In genomic region chr2:228878138-228878537, GRCh38 we compare ENCODE assay signal across 28 cellular contexts.
"Had no signal": no experiment of that assay in that cellular context is flagged by ENCODE, and none has a peak within 500 bp of the region (broad histone marks: within the 10 kb centered on the region; RNA-seq: fewer than 3 reads in every experiment).

No MANE protein-coding gene starts in this region.

- H3K9me3 ChIP-seq: colonic mucosa, esophagus muscularis mucosa, esophagus squamous epithelium, gastrocnemius medialis, gastroesophageal sphincter had no signal

- H3K4me3 ChIP-seq: colonic mucosa, coronary artery, dorsolateral prefrontal cortex, esophagus muscularis mucosa, esophagus squamous epithelium, gastrocnemius medialis, gastroesophageal sphincter, heart left ventricle, heart right ventricle had no signal

- H3K36me3 ChIP-seq: colonic mucosa, esophagus muscularis mucosa, esophagus squamous epithelium, gastrocnemius medialis, gastroesophageal sphincter, heart left ventricle, heart right ventricle had no signal

- H3K4me1 ChIP-seq: colonic mucosa, esophagus muscularis mucosa, esophagus squamous epithelium, foreskin keratinocyte, gastrocnemius medialis, gastroesophageal sphincter had no signal

- H3K27me3 ChIP-seq: colonic mucosa, esophagus muscularis mucosa, esophagus squamous epithelium, foreskin keratinocyte, gastrocnemius medialis, gastroesophageal sphincter, heart left ventricle, heart right ventricle had no signal

- DNase-seq: colonic mucosa; cortex of kidney; dermis blood vessel endothelial cell; dorsolateral prefrontal cortex; effector CD4-positive, alpha-beta T cell; effector CD8-positive, alpha-beta T cell; effector memory CD4-positive, alpha-beta T cell; effector memory CD8-positive, alpha-beta T cell; endodermal cell; erythroblast; esophagus squamous epithelium; foreskin fibroblast; foreskin keratinocyte; foreskin melanocyte; gastrocnemius medialis; glutamatergic neuron; head of caudate nucleus; heart left ventricle; heart right ventricle had no signal

- FAIRE-seq: colon, endometrium, endothelial cell of umbilical vein, frontal cortex had no signal

- ATAC-seq: effector memory CD8-positive, alpha-beta T cell; esophagus mucosa; foreskin keratinocyte; gastrocnemius medialis; gastroesophageal sphincter; heart left ventricle; heart right ventricle had no signal

- H3K27ac ChIP-seq: colonic mucosa, coronary artery, dorsolateral prefrontal cortex, epithelial cell of prostate, esophagus muscularis mucosa, esophagus squamous epithelium, foreskin keratinocyte, gastrocnemius medialis, gastroesophageal sphincter, heart left ventricle, heart right ventricle had no signal
